Comparison of ENCODE assay signal across 34 cellular contexts in the genomic region with DNA sequence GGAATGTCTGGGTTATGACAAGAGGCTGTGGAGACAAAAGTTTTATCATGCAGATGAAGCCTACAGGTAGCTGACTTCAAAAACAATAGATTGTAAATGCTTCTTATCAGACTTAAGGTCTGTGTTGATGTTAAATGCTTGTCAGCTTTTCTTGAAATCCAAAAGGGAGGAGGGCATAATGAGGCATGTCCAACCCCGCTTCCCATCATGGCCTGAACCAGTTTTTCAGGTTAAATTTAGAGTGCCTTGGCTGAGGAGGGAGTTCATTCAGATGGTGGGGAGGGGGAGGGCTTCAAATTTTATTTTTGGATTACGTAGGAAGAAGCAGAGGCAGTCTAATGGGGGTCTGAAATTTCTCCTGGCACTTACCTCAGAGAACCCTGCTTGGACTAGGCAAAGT.
"Had no signal": no experiment of that assay in that cellular context is flagged by ENCODE, and none has a peak within 500 bp of the region (broad histone marks: within the 10 kb centered on the region; RNA-seq: fewer than 3 reads in every experiment).

No MANE protein-coding gene starts in this region.

- H3K36me3 Mint-ChIP-seq: immature natural killer cell; naive thymus-derived CD8-positive, alpha-beta T cell had no signal

- H3K4me3 ChIP-seq: gastroesophageal sphincter, hepatocyte, pancreas, prostate gland, skin epidermis, testis, vagina had no signal

- H3K36me3 ChIP-seq: gastroesophageal sphincter, pancreas, prostate gland, vagina had no signal

- H3K9me3 ChIP-seq: gastroesophageal sphincter, pancreas, prostate gland, testis, vagina had no signal

- H2AFZ ChIP-seq: hepatocyte had no signal

- H3K79me2 ChIP-seq: hepatocyte had no signal

- H3K4me3 Mint-ChIP-seq: activated CD4-positive, alpha-beta T cell treated with anti-CD3 and anti-CD28 coated beads, Interleukin-2, amount 10 ng/mL, durations not matched to agents 24 days and 14 days; activated CD8-positive, alpha-beta T cell treated with anti-CD3 and anti-CD28 coated beads for 36 hours; activated naive CD8-positive, alpha-beta T cell treated with anti-CD3 and anti-CD28 coated beads, Interleukin-2, amount 50 U/mL, for 24 hours; activated T-cell treated with anti-CD3 and anti-CD28 coated beads, Interleukin-2, amount 50 U/mL, for 4 hours; activated T-helper 17 cell treated with anti-CD3 and anti-CD28 coated beads, Interleukin-2, amount 50 U/mL, for 72 hours; central memory CD8-positive, alpha-beta T cell; immature natural killer cell; naive thymus-derived CD8-positive, alpha-beta T cell; neural crest cell; T-helper 1 cell treated with Interleukin-12 subunit alpha and Interleukin-12 subunit beta and Interleukin-4 antibody, amounts not matched to agents 30 μg/mL and 1 μg/mL, for 36 hours had no signal

- H3K9me3 Mint-ChIP-seq: activated CD4-positive, alpha-beta T cell treated with anti-CD3 and anti-CD28 coated beads, Interleukin-2, amount 10 ng/mL, durations not matched to agents 24 days and 14 days; activated CD8-positive, alpha-beta T cell treated with anti-CD3 and anti-CD28 coated beads for 36 hours; activated naive CD8-positive, alpha-beta T cell treated with anti-CD3 and anti-CD28 coated beads, Interleukin-2, amount 50 U/mL, for 24 hours; activated T-cell treated with anti-CD3 and anti-CD28 coated beads, Interleukin-2, amount 50 U/mL, for 4 hours; activated T-helper 17 cell treated with anti-CD3 and anti-CD28 coated beads, Interleukin-2, amount 50 U/mL, for 72 hours; naive thymus-derived CD8-positive, alpha-beta T cell; T-helper 1 cell treated with Interleukin-12 subunit alpha and Interleukin-12 subunit beta and Interleukin-4 antibody, amounts not matched to agents 30 μg/mL and 1 μg/mL, for 36 hours had no signal

- H3K4me1 Mint-ChIP-seq: activated CD4-positive, alpha-beta T cell treated with anti-CD3 and anti-CD28 coated beads, Interleukin-2, amount 10 ng/mL, durations not matched to agents 24 days and 14 days; activated naive CD8-positive, alpha-beta T cell treated with anti-CD3 and anti-CD28 coated beads, Interleukin-2, amount 50 U/mL, for 24 hours; activated T-helper 17 cell treated with anti-CD3 and anti-CD28 coated beads, Interleukin-2, amount 50 U/mL, for 72 hours; central memory CD8-positive, alpha-beta T cell; immature natural killer cell; neural crest cell had no signal

- DNase-seq: activated CD4-positive, alpha-beta T cell treated with anti-CD3 and anti-CD28 coated beads, Interleukin-2, amount 10 ng/mL, durations not matched to agents 24 days and 14 days; activated CD4-positive, CD25-positive, alpha-beta regulatory T cell treated with anti-CD3 and anti-CD28 coated beads, Interleukin-2, amount 50 U/mL, for 72 hours; activated CD8-positive, alpha-beta T cell treated with anti-CD3 and anti-CD28 coated beads for 36 hours; activated gamma-delta T cell treated with Interleukin-2 at 50 U/mL for 16 hours; activated naive CD4-positive, alpha-beta T cell treated with anti-CD3 and anti-CD28 coated beads, Interleukin-2, amount 50 U/mL, for 16 hours; activated naive CD8-positive, alpha-beta T cell treated with anti-CD3 and anti-CD28 coated beads, Interleukin-2, amount 50 U/mL, for 24 hours; activated T-cell treated with anti-CD3 and anti-CD28 coated beads, Interleukin-2, amount 50 U/mL, for 4 hours; amygdala; dermis blood vessel endothelial cell; effector CD8-positive, alpha-beta T cell; immature natural killer cell; kidney; left colon; naive thymus-derived CD8-positive, alpha-beta T cell; nucleus accumbens; pancreas; retina; stimulated activated CD4-positive, alpha-beta T cell treated with anti-CD3 and anti-CD28 coated beads, Interleukin-12 subunit alpha, Interleukin-12 subunit beta, amount 100 ng/mL, for 4 hours; stimulated activated CD4-positive, alpha-beta T cell treated with anti-CD3 and anti-CD28 coated beads, Interleukin-4, amount 100 ng/mL, for 1 hour; stimulated activated naive CD8-positive, alpha-beta T cell treated with anti-CD3 and anti-CD28 coated beads, Interleukin-15, Interleukin-2, amounts not matched to agents 100 U/mL and 50 U/mL, for 24 hours; T-helper 9 cell; testis; trophoblast cell had no signal

- H3K4me1 ChIP-seq: gastroesophageal sphincter, pancreas, prostate gland, testis, vagina had no signal

- ATAC-seq: activated CD8-positive, alpha-beta T cell treated with anti-CD3 and anti-CD28 coated beads for 36 hours; activated naive CD8-positive, alpha-beta T cell treated with anti-CD3 and anti-CD28 coated beads, Interleukin-2, amount 50 U/mL, for 24 hours; activated T-cell treated with anti-CD3 and anti-CD28 coated beads, Interleukin-2, amount 50 U/mL, for 4 hours; activated T-helper 17 cell treated with anti-CD3 and anti-CD28 coated beads, Interleukin-2, amount 50 U/mL, for 72 hours; gastroesophageal sphincter; left colon; naive thymus-derived CD8-positive, alpha-beta T cell; pancreas; sciatic nerve; stimulated activated naive CD8-positive, alpha-beta T cell treated with anti-CD3 and anti-CD28 coated beads, Interleukin-15, Interleukin-2, amounts not matched to agents 100 U/mL and 50 U/mL, for 24 hours had no signal

- H3K27ac ChIP-seq: gastroesophageal sphincter, hepatocyte, pancreas, prostate gland, testis, vagina, VCaP had no signal

- H3K27ac Mint-ChIP-seq: activated CD4-positive, alpha-beta T cell treated with anti-CD3 and anti-CD28 coated beads, Interleukin-2, amount 10 ng/mL, durations not matched to agents 24 days and 14 days; activated CD8-positive, alpha-beta T cell treated with anti-CD3 and anti-CD28 coated beads for 36 hours; activated naive CD8-positive, alpha-beta T cell treated with anti-CD3 and anti-CD28 coated beads, Interleukin-2, amount 50 U/mL, for 24 hours; activated T-helper 17 cell treated with anti-CD3 and anti-CD28 coated beads, Interleukin-2, amount 50 U/mL, for 72 hours; immature natural killer cell; naive thymus-derived CD8-positive, alpha-beta T cell; T-helper 1 cell treated with Interleukin-12 subunit alpha and Interleukin-12 subunit beta and Interleukin-4 antibody, amounts not matched to agents 30 μg/mL and 1 μg/mL, for 36 hours had no signal

- H3K27me3 Mint-ChIP-seq: activated CD4-positive, alpha-beta T cell treated with anti-CD3 and anti-CD28 coated beads, Interleukin-2, amount 10 ng/mL, durations not matched to agents 24 days and 14 days; activated CD8-positive, alpha-beta T cell treated with anti-CD3 and anti-CD28 coated beads for 36 hours; activated naive CD8-positive, alpha-beta T cell treated with anti-CD3 and anti-CD28 coated beads, Interleukin-2, amount 50 U/mL, for 24 hours; activated T-helper 17 cell treated with anti-CD3 and anti-CD28 coated beads, Interleukin-2, amount 50 U/mL, for 72 hours; central memory CD8-positive, alpha-beta T cell; naive thymus-derived CD8-positive, alpha-beta T cell had no signal

- H3K27me3 ChIP-seq: gastroesophageal sphincter, hepatocyte, pancreas, testis, vagina had no signal

- H3K4me2 ChIP-seq: hepatocyte had no signal
